ENCODE assay signal across 17 cellular contexts in genomic region chr14:96584907-96585671, GRCh38.
"Had no signal": no experiment of that assay in that cellular context is flagged by ENCODE, and none has a peak within 500 bp of the region (broad histone marks: within the 10 kb centered on the region; RNA-seq: fewer than 3 reads in every experiment).

No MANE protein-coding gene starts in this region.

- H3K27ac Mint-ChIP-seq: activated CD4-positive, alpha-beta T cell treated with anti-CD3 and anti-CD28 coated beads, Interleukin-2, amount 10 ng/mL, durations not matched to agents 7 days and 5 days; activated CD8-positive, alpha-beta memory T cell treated with anti-CD3 and anti-CD28 coated beads, Interleukin-2, amount 10 ng/mL, durations not matched to agents 7 days and 5 days; activated naive CD4-positive, alpha-beta T cell treated with anti-CD3 and anti-CD28 coated beads, Interleukin-2, amount 50 U/mL, for 24 hours; T-helper 2 cell treated with Interferon-gamma antibody and Interleukin-4, amounts not matched to agents 5 μg/mL and 100 μg/mL, for 36 hours had no signal

- H3K4me1 ChIP-seq: adrenal gland, colonic mucosa, left lung, parathyroid adenoma had no signal

- H3K4me3 ChIP-seq: adrenal gland, colonic mucosa, esophagus squamous epithelium, left lung, tibial nerve, vagina had no signal

- H3K36me3 Mint-ChIP-seq: activated CD8-positive, alpha-beta memory T cell treated with anti-CD3 and anti-CD28 coated beads, Interleukin-2, amount 10 ng/mL, durations not matched to agents 7 days and 5 days; activated naive CD4-positive, alpha-beta T cell treated with anti-CD3 and anti-CD28 coated beads, Interleukin-2, amount 50 U/mL, for 24 hours; naive B cell had no signal

- H3K79me2 ChIP-seq: parathyroid adenoma had no signal

- H3K9ac ChIP-seq: parathyroid adenoma had no signal

- H3K9me3 ChIP-seq: adrenal gland, colonic mucosa, esophagus squamous epithelium, left lung, tibial nerve, vagina had no signal

- H3K27ac ChIP-seq: adrenal gland, colonic mucosa, esophagus squamous epithelium, left lung, parathyroid adenoma, tibial nerve, vagina had no signal

- H3K36me3 ChIP-seq: adrenal gland, colonic mucosa, esophagus squamous epithelium, left lung, tibial nerve, vagina had no signal

- H3K9me3 Mint-ChIP-seq: activated CD4-positive, alpha-beta T cell treated with anti-CD3 and anti-CD28 coated beads, Interleukin-2, amount 10 ng/mL, durations not matched to agents 7 days and 5 days; activated naive CD4-positive, alpha-beta T cell treated with anti-CD3 and anti-CD28 coated beads, Interleukin-2, amount 50 U/mL, for 24 hours; activated T-cell treated with anti-CD3 and anti-CD28 coated beads, Interleukin-2, amount 50 U/mL, for 4 hours; naive B cell; T-helper 2 cell treated with Interferon-gamma antibody and Interleukin-4, amounts not matched to agents 5 μg/mL and 100 μg/mL, for 36 hours had no signal

- H3K4me1 Mint-ChIP-seq: activated CD4-positive, alpha-beta T cell treated with anti-CD3 and anti-CD28 coated beads, Interleukin-2, amount 10 ng/mL, durations not matched to agents 7 days and 5 days; activated naive CD4-positive, alpha-beta T cell treated with anti-CD3 and anti-CD28 coated beads, Interleukin-2, amount 50 U/mL, for 24 hours had no signal

- DNase-seq: activated T-cell treated with anti-CD3 and anti-CD28 coated beads, Interleukin-2, amount 50 U/mL, for 4 hours; central memory CD4-positive, alpha-beta T cell; esophagus squamous epithelium; hippocampal formation; kidney; left lung; stimulated activated CD4-positive, alpha-beta T cell treated with anti-CD3 and anti-CD28 coated beads, Interleukin-4, amount 100 ng/mL, for 4 hours had no signal

- H3K4me3 Mint-ChIP-seq: activated CD4-positive, alpha-beta T cell treated with anti-CD3 and anti-CD28 coated beads, Interleukin-2, amount 10 ng/mL, durations not matched to agents 7 days and 5 days; activated CD8-positive, alpha-beta memory T cell treated with anti-CD3 and anti-CD28 coated beads, Interleukin-2, amount 10 ng/mL, durations not matched to agents 7 days and 5 days; activated naive CD4-positive, alpha-beta T cell treated with anti-CD3 and anti-CD28 coated beads, Interleukin-2, amount 50 U/mL, for 24 hours; activated T-cell treated with anti-CD3 and anti-CD28 coated beads, Interleukin-2, amount 50 U/mL, for 4 hours; naive B cell; T-helper 2 cell treated with Interferon-gamma antibody and Interleukin-4, amounts not matched to agents 5 μg/mL and 100 μg/mL, for 36 hours had no signal

- H3K27me3 ChIP-seq: colonic mucosa, vagina had no signal
